19 cellular contexts compared by ENCODE assay signal in the genomic region with DNA sequence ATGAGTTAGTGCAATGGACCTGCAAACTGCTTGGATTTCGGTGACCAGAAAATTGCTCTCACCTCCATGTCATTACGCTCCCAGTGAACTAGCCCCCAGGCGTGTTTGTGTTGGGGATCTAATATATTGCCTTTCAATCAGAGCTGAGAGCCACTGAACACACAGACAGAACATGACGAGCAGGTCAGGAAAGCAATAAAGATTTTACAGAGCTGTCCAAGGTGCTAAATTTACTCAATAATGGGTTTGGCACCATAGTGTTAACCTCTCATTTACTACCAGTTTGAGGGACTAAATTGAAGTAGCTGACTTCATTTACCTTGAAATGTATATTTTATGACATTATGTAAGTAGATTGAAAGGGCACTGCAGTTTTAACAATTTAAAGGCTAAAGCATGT.
DNase-seq lines count a peak whose midpoint lies in the region; ATAC-seq and TF ChIP-seq lines count a peak whose summit lies in the region.
"Had no signal": no experiment of that assay in that cellular context is flagged by ENCODE, and none has a peak within 500 bp of the region (broad histone marks: within the 10 kb centered on the region; RNA-seq: fewer than 3 reads in every experiment).

No MANE protein-coding gene starts in this region.

- DNase-seq in EH (ENCODE audit: low read depth): peak; percentile 35
- DNase-seq in KBM-7: peak; percentile 29
- DNase-seq in WTC11 (ENCODE audit: low spot score): no peak
- DNase-seq in kidney tubule cell (ENCODE audit: low spot score): peak; percentile 10
- DNase-seq in posterior cingulate gyrus: no peak
- DNase-seq in activated effector memory CD4-positive, alpha-beta T cell treated with anti-CD3 and anti-CD28 coated beads, Interleukin-2, amount 50 U/mL, for 16 hours: no peak
- DNase-seq: activated CD4-positive, alpha-beta T cell treated with anti-CD3 and anti-CD28 coated beads for 36 hours; activated naive CD4-positive, alpha-beta T cell treated with anti-CD3 and anti-CD28 coated beads for 36 hours; activated T-cell treated with anti-CD3 and anti-CD28 coated beads, Interleukin-2, amount 50 U/mL, for 4 hours; amygdala; NCI-H1436 treated with DMSO at 0.1 percent for 48 hours; NCI-H524; nucleus accumbens; stimulated activated CD4-positive, alpha-beta T cell treated with anti-CD3 and anti-CD28 coated beads, Interleukin-4, amount 100 ng/mL, for 4 hours; stimulated activated naive CD8-positive, alpha-beta T cell treated with anti-CD3 and anti-CD28 coated beads, Interleukin-15, Interleukin-2, amounts not matched to agents 100 U/mL and 50 U/mL, for 24 hours; tibial artery had no signal

- no peak overlapping the region for H3K27ac Mint-ChIP-seq in WTC11
- H3K27ac Mint-ChIP-seq: activated CD4-positive, alpha-beta T cell treated with anti-CD3 and anti-CD28 coated beads for 36 hours; activated naive CD4-positive, alpha-beta T cell treated with anti-CD3 and anti-CD28 coated beads for 36 hours; CD14-positive monocyte had no signal

- H3K27me3 Mint-ChIP-seq in WTC11 (ENCODE audit: low read depth): peaks cover 7% of the 10 kb centered on the region

- CTCF ChIA-PET in WTC11 (lab: Charles Lee): interaction anchor here (1.4 kb wide), 1 partner anchor 40 kb away, joined by 3 read pairs; no protein-coding TSS in a partner anchor

- in situ Hi-C loops in KBM-7 (cut with MboI; ENCODE audit: low pct_unique_long_range_greater_than_20kb, low sequenced_read_pairs): no loop called here

- H3K36me3 Mint-ChIP-seq in WTC11: no peaks in the 10 kb centered on the region
- H3K36me3 Mint-ChIP-seq: CD14-positive monocyte had no signal

- intact Hi-C loops in posterior cingulate gyrus (cut with DNase I): no loop called here

- POLR2A ChIA-PET in WTC11 (lab: Charles Lee): no interaction called here

- peak; percentile 24; the same call in 1 of the 2 replicates for ATAC-seq in WTC11
- ATAC-seq in GM21723 (IDR thresholded peaks at IDR 0.05; ENCODE audit: unreplicated experiment): no peak
- no peak for ATAC-seq in HG03521 (IDR thresholded peaks at IDR 0.05; ENCODE audit: unreplicated experiment)
- ATAC-seq: activated CD4-positive, alpha-beta T cell treated with anti-CD3 and anti-CD28 coated beads for 36 hours; activated T-cell treated with anti-CD3 and anti-CD28 coated beads, Interleukin-2, amount 50 U/mL, for 4 hours; stimulated activated naive CD8-positive, alpha-beta T cell treated with anti-CD3 and anti-CD28 coated beads, Interleukin-15, Interleukin-2, amounts not matched to agents 100 U/mL and 50 U/mL, for 24 hours had no signal

- H3K4me1 Mint-ChIP-seq in WTC11: no peaks in the 10 kb centered on the region
- H3K4me1 Mint-ChIP-seq: activated CD4-positive, alpha-beta T cell treated with anti-CD3 and anti-CD28 coated beads for 36 hours; CD14-positive monocyte had no signal

- no peak for TF ChIP-seq CTCF in WTC11 (IDR thresholded peaks at IDR 0.05)

- H3K9me3 Mint-ChIP-seq in WTC11: no peaks in the 10 kb centered on the region
- H3K9me3 Mint-ChIP-seq: activated naive CD4-positive, alpha-beta T cell treated with anti-CD3 and anti-CD28 coated beads for 36 hours; activated T-cell treated with anti-CD3 and anti-CD28 coated beads, Interleukin-2, amount 50 U/mL, for 4 hours had no signal

- no peak overlapping the region for H3K4me3 Mint-ChIP-seq in WTC11
- H3K4me3 Mint-ChIP-seq: activated CD4-positive, alpha-beta T cell treated with anti-CD3 and anti-CD28 coated beads for 36 hours; activated naive CD4-positive, alpha-beta T cell treated with anti-CD3 and anti-CD28 coated beads for 36 hours; activated T-cell treated with anti-CD3 and anti-CD28 coated beads, Interleukin-2, amount 50 U/mL, for 4 hours had no signal

TF ChIP-seq in WTC11, 78 proteins besides CTCF, POLR2A, EP300 and RAD21:
- TF ChIP-seq, protein P1, sequence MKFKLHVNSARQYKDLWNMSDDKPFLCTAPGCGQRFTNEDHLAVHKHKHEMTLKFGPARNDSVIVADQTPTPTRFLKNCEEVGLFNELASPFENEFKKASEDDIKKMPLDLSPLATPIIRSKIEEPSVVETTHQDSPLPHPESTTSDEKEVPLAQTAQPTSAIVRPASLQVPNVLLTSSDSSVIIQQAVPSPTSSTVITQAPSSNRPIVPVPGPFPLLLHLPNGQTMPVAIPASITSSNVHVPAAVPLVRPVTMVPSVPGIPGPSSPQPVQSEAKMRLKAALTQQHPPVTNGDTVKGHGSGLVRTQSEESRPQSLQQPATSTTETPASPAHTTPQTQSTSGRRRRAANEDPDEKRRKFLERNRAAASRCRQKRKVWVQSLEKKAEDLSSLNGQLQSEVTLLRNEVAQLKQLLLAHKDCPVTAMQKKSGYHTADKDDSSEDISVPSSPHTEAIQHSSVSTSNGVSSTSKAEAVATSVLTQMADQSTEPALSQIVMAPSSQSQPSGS (CRISPR knock-in tag; IDR thresholded peaks at IDR 0.05; ENCODE audit: borderline replicate concordance, low read depth): no peak
- TF ChIP-seq HMGA2 (CRISPR knock-in tag; IDR thresholded peaks at IDR 0.05) (no peak), ZNF281 (CRISPR knock-in tag; IDR thresholded peaks at IDR 0.05) (no peak), CREB1 (CRISPR knock-in tag; IDR thresholded peaks at IDR 0.05) (no peak), USF2 (CRISPR knock-in tag; IDR thresholded peaks at IDR 0.05) (no peak), ATF1 (CRISPR knock-in tag; IDR thresholded peaks at IDR 0.05) (no peak), E2F1 (CRISPR knock-in tag; IDR thresholded peaks at IDR 0.05) (no peak), NFATC4 (CRISPR knock-in tag; IDR thresholded peaks at IDR 0.05) (no peak), ETV6 (CRISPR knock-in tag; IDR thresholded peaks at IDR 0.05) (no peak), ZNF121 (CRISPR knock-in tag; IDR thresholded peaks at IDR 0.05) (no peak), ZNF416 (CRISPR knock-in tag; IDR thresholded peaks at IDR 0.05) (no peak)
- TF ChIP-seq, protein P2, sequence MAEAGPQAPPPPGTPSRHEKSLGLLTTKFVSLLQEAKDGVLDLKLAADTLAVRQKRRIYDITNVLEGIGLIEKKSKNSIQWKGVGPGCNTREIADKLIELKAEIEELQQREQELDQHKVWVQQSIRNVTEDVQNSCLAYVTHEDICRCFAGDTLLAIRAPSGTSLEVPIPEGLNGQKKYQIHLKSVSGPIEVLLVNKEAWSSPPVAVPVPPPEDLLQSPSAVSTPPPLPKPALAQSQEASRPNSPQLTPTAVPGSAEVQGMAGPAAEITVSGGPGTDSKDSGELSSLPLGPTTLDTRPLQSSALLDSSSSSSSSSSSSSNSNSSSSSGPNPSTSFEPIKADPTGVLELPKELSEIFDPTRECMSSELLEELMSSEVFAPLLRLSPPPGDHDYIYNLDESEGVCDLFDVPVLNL (CRISPR knock-in tag; IDR thresholded peaks at IDR 0.05; ENCODE audit: borderline replicate concordance, low read depth): no peak
- TF ChIP-seq, protein P3, sequence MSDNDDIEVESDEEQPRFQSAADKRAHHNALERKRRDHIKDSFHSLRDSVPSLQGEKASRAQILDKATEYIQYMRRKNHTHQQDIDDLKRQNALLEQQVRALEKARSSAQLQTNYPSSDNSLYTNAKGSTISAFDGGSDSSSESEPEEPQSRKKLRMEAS (CRISPR knock-in tag; IDR thresholded peaks at IDR 0.05): no peak
TF ChIP-seq in WTC11: peak in this region for 0.

Comparison
In these comparisons a context has a peak if more than half of its experiments do, and no peak if none do; other contexts are left out.
1. DNase-seq: peak in EH (single experiment), KBM-7 (single experiment) and kidney tubule cell (single experiment); none in WTC11 (single experiment), posterior cingulate gyrus (0 of 10) and activated effector memory CD4-positive, alpha-beta T cell treated with anti-CD3 and anti-CD28 coated beads, Interleukin-2, amount 50 U/mL, for 16 hours (single experiment).